ENCODE assay signal across 11 cellular contexts in the genomic region with DNA sequence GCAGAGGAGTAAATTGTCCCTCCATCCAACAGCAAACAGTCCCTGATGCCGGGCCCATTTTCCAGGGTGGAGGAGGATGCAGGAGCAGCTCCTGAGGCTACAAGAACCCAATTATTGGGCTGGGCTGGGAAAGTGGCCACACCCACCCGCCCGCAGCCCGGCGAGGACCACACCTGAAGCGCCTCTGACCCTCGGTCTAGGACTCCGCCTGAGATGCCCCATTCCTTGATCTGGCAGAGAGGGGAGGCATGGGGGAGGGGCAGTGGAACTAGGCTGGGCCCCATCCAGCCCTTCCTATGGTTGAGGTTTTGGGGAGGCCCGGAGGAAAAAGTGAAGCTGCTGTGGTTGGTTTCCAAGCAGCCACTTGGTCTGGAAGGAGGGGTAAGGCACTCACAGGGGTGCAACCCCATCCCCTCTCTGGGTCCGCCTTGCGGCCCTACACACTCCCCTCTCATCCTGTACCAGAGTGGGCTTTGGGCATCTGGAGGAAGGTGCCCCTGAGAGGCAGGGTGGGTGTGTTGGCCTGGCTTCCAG. TPM values are rescaled to one million over a fixed set of nuclear protein-coding genes. Genes with fewer than 3 reads are reported as not detected.
A peak's percentile ranks its signal among the peaks of the same experiment; 100 is the strongest.
DNase-seq lines count a peak whose midpoint lies in the region; ATAC-seq, FAIRE-seq and TF ChIP-seq lines count a peak whose summit lies in the region.
"Had no signal": no experiment of that assay in that cellular context is flagged by ENCODE, and none has a peak within 500 bp of the region (broad histone marks: within the 10 kb centered on the region; RNA-seq: fewer than 3 reads in every experiment).

No MANE protein-coding gene starts in this region.

- TF ChIP-seq CTCF in GM12878 (IDR thresholded peaks at IDR 0.05 in 2 of 3, conservative IDR thresholded peaks at IDR 0.05 in 1 of 3; ENCODE audit: control insufficient read depth in 2 of 3, extremely low read depth in 1 of 3, insufficient read depth in 1 of 3, low read depth in 3 of 3, low read length in 3 of 3) (no peak), D721Med (IDR thresholded peaks at IDR 0.05; ENCODE audit: insufficient read depth, missing control alignments) (no peak)

- no peaks in the 10 kb centered on the region for H4K20me1 ChIP-seq in GM12878 (ENCODE audit: control insufficient read depth, insufficient read depth)

- POLR2A ChIA-PET in CD8-positive, alpha-beta memory T cell (lab: Charles Lee), result interaction anchor here (2.5 kb wide), 1 partner anchor 14 kb away, joined by 16 read pairs; a partner anchor contains a TSS
- POLR2A ChIA-PET in GM12878 (lab: Charles Lee), result interaction anchor here (14.0 kb wide), 1 partner anchor 12 kb away, joined by 209 read pairs; a partner anchor contains a TSS

- in situ Hi-C loops in GM12878 (cut with MboI), result no loop called here

- no peak for TF ChIP-seq EP300 in GM12878 (IDR thresholded peaks at IDR 0.05; ENCODE audit: borderline replicate concordance in 1 of 2, control insufficient read depth in 1 of 2, low read depth in 2 of 2, low read length in 2 of 2)

- H3K4me2 ChIP-seq in GM12878 (ENCODE audit: control insufficient read depth, insufficient read depth), result 0 out of 2 replicates have a peak overlapping the region, but pooled peaks have one; percentile 36

- H3K79me2 ChIP-seq in GM12878 (ENCODE audit: control insufficient read depth, insufficient read depth, low read length), result peaks cover 27% of the 10 kb centered on the region

- no peak for FAIRE-seq in GM12878 (lab: Jason Lieb, UNC)
- no peak for FAIRE-seq in D721Med (lab: Jason Lieb, UNC)

- H2AFZ ChIP-seq in GM12878 (ENCODE audit: control insufficient read depth, low read depth, low read length), result no peak overlapping the region

- no peak for DNase-seq in CD8-positive, alpha-beta memory T cell
- DNase-seq in MV-4-11 (lab: John Stamatoyannopoulos, UW), result peak; percentile 14
- DNase-seq in GM12878 (ENCODE audit: low read depth, low spot score), result no peak
- no peak for DNase-seq in stimulated activated effector memory CD8-positive, alpha-beta T cell treated with anti-CD3 and anti-CD28 coated beads, Interleukin-12 subunit alpha, Interleukin-12 subunit beta, amount 100 ng/mL, for 72 hours (ENCODE audit: low spot score in 2 of 2)
- no peak for DNase-seq in D721Med (ENCODE audit: insufficient read length, low spot score)
- DNase-seq in NCI-H2196 (lab: John Stamatoyannopoulos, UW; ENCODE audit: unreplicated experiment), result no peak
- DNase-seq in HCEC 1CT, result no peak
- DNase-seq: amygdala; NCI-H446; stimulated activated naive CD4-positive, alpha-beta T cell treated with Interleukin-2 at 50 U/mL for 16 hours had no signal

- no peak for TF ChIP-seq RAD21 in GM12878 (IDR thresholded peaks at IDR 0.05; ENCODE audit: insufficient read depth, low read depth, low read length)

- H3K27ac Mint-ChIP-seq in CD8-positive, alpha-beta memory T cell, result peak overlapping the region in 6 of 8 donors; percentile 23 to 84 (median 50)
- H3K27ac Mint-ChIP-seq in stimulated activated effector memory CD8-positive, alpha-beta T cell treated with anti-CD3 and anti-CD28 coated beads, Interleukin-12 subunit alpha, Interleukin-12 subunit beta, amount 100 ng/mL, for 72 hours, result peak overlapping the region; percentile 92
- H3K27ac Mint-ChIP-seq: progenitor cell of endocrine pancreas had no signal

- H3K36me3 ChIP-seq in CD8-positive, alpha-beta memory T cell (ENCODE audit: insufficient read depth, low read length), result no peaks in the 10 kb centered on the region
- H3K36me3 ChIP-seq in GM12878 (ENCODE audit: control insufficient read depth in 2 of 2, insufficient read depth in 2 of 2, low read length in 1 of 2), result 0 out of 4 replicates have a peak, but pooled peaks cover 0 to 2% of the 10 kb centered on the region in 2 experiments

- RAD21 ChIA-PET in GM12878 (lab: Charles Lee; ENCODE audit: unreplicated experiment), result interaction anchor here (1.3 to 1.6 kb wide), 2 partner anchors 8 to 65 kb away, joined by 4 to 5 read pairs; a partner anchor contains a TSS

- no peaks in the 10 kb centered on the region for H3K9me3 Mint-ChIP-seq in CD8-positive, alpha-beta memory T cell
- no peaks in the 10 kb centered on the region for H3K9me3 Mint-ChIP-seq in stimulated activated effector memory CD8-positive, alpha-beta T cell treated with anti-CD3 and anti-CD28 coated beads, Interleukin-12 subunit alpha, Interleukin-12 subunit beta, amount 100 ng/mL, for 72 hours

- H3K27me3 Mint-ChIP-seq in CD8-positive, alpha-beta memory T cell, result no peaks in the 10 kb centered on the region

- H3K9ac ChIP-seq in GM12878 (ENCODE audit: control insufficient read depth, insufficient read depth, low read length), result no peak overlapping the region

- no peak overlapping the region for H3K27ac ChIP-seq in CD8-positive, alpha-beta memory T cell (ENCODE audit: low read depth, low read length)
- no peak overlapping the region for H3K27ac ChIP-seq in GM12878 (ENCODE audit: control insufficient read depth, insufficient read depth)

- no peak for ATAC-seq in GM12878
- ATAC-seq in stimulated activated effector memory CD8-positive, alpha-beta T cell treated with anti-CD3 and anti-CD28 coated beads, Interleukin-12 subunit alpha, Interleukin-12 subunit beta, amount 100 ng/mL, for 72 hours, result no peak

- 90% methylated on average over 11 of the region's 11 CpGs for WGBS in GM12878 (ENCODE audit: insufficient coverage, insufficient replicate concordance, low lambda C conversion rate, missing lambda C conversion rate)

- H3K9me3 ChIP-seq in CD8-positive, alpha-beta memory T cell (ENCODE audit: low read length), result no peaks in the 10 kb centered on the region
- H3K9me3 ChIP-seq in GM12878 (replicated peaks; ENCODE audit: control insufficient read depth, insufficient read depth, low read length), result no peaks in the 10 kb centered on the region

- BruUV-seq in GM12878 (replicated peaks; lab: Mats Ljungman, UMichigan), result no TSS peak

- H3K4me3 ChIP-seq in CD8-positive, alpha-beta memory T cell (ENCODE audit: low read length), result no peak overlapping the region
- no peak overlapping the region for H3K4me3 ChIP-seq in GM12878

- CTCF ChIA-PET in CD8-positive, alpha-beta memory T cell (lab: Charles Lee), result interaction anchor here (1.1 to 1.8 kb wide), 3 partner anchors 9 to 30 kb away, joined by 4 to 7 read pairs (median 6); no protein-coding TSS in a partner anchor
- CTCF ChIA-PET in GM12878 (lab: Yijun Ruan, JAX), result interaction anchor here (1.0 to 19.9 kb wide), 3 partner anchors 9 to 35 kb away, joined by 3 to 414 read pairs (median 396); a partner anchor contains a TSS

- no peaks in the 10 kb centered on the region for H3K27me3 ChIP-seq in CD8-positive, alpha-beta memory T cell (ENCODE audit: insufficient read depth, low read length, poor library complexity, severe bottlenecking)
- no peaks in the 10 kb centered on the region for H3K27me3 ChIP-seq in GM12878 (replicated peaks in 1 of 2; ENCODE audit: control insufficient read depth in 2 of 2, insufficient read depth in 2 of 2, low read length in 1 of 2)

- no peak for TF ChIP-seq POLR2A in GM12878 (IDR thresholded peaks at IDR 0.05; ENCODE audit: low read depth, low read length)

- peaks cover 30 to 64% (median 35%) of the 10 kb centered on the region in 3 donors for H3K4me1 Mint-ChIP-seq in CD8-positive, alpha-beta memory T cell
- peaks cover 45% of the 10 kb centered on the region for H3K4me1 Mint-ChIP-seq in stimulated activated effector memory CD8-positive, alpha-beta T cell treated with anti-CD3 and anti-CD28 coated beads, Interleukin-12 subunit alpha, Interleukin-12 subunit beta, amount 100 ng/mL, for 72 hours

- no peak overlapping the region for H3K4me3 Mint-ChIP-seq in CD8-positive, alpha-beta memory T cell
- H3K4me3 Mint-ChIP-seq in stimulated activated effector memory CD8-positive, alpha-beta T cell treated with anti-CD3 and anti-CD28 coated beads, Interleukin-12 subunit alpha, Interleukin-12 subunit beta, amount 100 ng/mL, for 72 hours, result no peak overlapping the region

- peaks cover 0 to 8% (median 0%) of the 10 kb centered on the region in 3 donors for H3K36me3 Mint-ChIP-seq in CD8-positive, alpha-beta memory T cell
- H3K36me3 Mint-ChIP-seq in stimulated activated effector memory CD8-positive, alpha-beta T cell treated with anti-CD3 and anti-CD28 coated beads, Interleukin-12 subunit alpha, Interleukin-12 subunit beta, amount 100 ng/mL, for 72 hours, result peaks cover 29% of the 10 kb centered on the region

- SMC1A ChIA-PET in GM12878 (lab: Charles Lee; ENCODE audit: uncharacterized antibody, unreplicated experiment), result interaction anchor here (3.8 kb wide), 1 partner anchor 13 kb away, joined by 34 read pairs; a partner anchor contains a TSS

- intact Hi-C loops in GM12878 (cut with micrococcal nuclease; ENCODE audit: unreplicated experiment), result no loop called here

- H3K4me1 ChIP-seq in CD8-positive, alpha-beta memory T cell (ENCODE audit: insufficient read depth, low read length), result peaks cover 40% of the 10 kb centered on the region
- peaks cover 26% of the 10 kb centered on the region for H3K4me1 ChIP-seq in GM12878 (ENCODE audit: control insufficient read depth, insufficient read depth, low read length)

RNA-seq across cellular contexts. Expression of a gene that starts 2.4 kb away (rescaled TPM):
- total RNA-seq in CD8-positive, alpha-beta memory T cell, result 100 to 1,000 TPM; 204 to 223 TPM
- polyA plus RNA-seq in CD8-positive, alpha-beta memory T cell, result 182 TPM
- total RNA-seq in GM12878 (2013; cell fraction: nucleolus; rRNA removed), result 71.4 and 74.1 TPM in 2 replicates
- total RNA-seq in GM12878 (2014; rRNA removed) (1,028 and 1,163 TPM in 2 replicates), GM12878 (2014; rRNA removed; fragmentation: Illumina TruSeq; extraction: Trizol) (508 and 518 TPM in 2 replicates), GM12878 (2021) (636 and 637 TPM in 2 replicates)
- 1,837 TPM for polyA plus RNA-seq in GM12878 (2011; ENCODE audit: low read depth)
- polyA plus RNA-seq in GM12878 (2011; rRNA removed) (690 and 1,889 TPM in 2 replicates), GM12878 (2014; fragmentation: Illumina TruSeq; extraction: Trizol) (56.5 and 312 TPM in 2 replicates), GM12878 (2014; fragmentation: Nextera tagmentation; extraction: Ambion mirVana) (100 to 1,000 TPM; 571 TPM), GM12878 (2014; rRNA removed) (1,386 and 1,631 TPM in 2 replicates), GM12878 (2016; fragmentation: Nextera tagmentation; extraction: Ambion mirVana) (100 to 1,000 TPM; 777 to 791 TPM)
- polyA plus RNA-seq in GM12878 (2011; cell fraction: cytosol; rRNA removed), result 2,989 and 3,872 TPM in 2 replicates
- 1,936 and 2,514 TPM in 2 replicates for polyA plus RNA-seq in GM12878 (2011; cell fraction: nucleus; rRNA removed)
- 1,111 and 1,241 TPM in 2 replicates for polyA plus RNA-seq in GM12878 (2012)
- polyA minus RNA-seq in GM12878 (2011; rRNA and poly(A)+ RNA removed), result 796 and 1,494 TPM in 2 replicates
- polyA minus RNA-seq in GM12878 (2011; cell fraction: cytosol; rRNA and poly(A)+ RNA removed), result 213 and 229 TPM in 2 replicates
- polyA minus RNA-seq in GM12878 (2011; cell fraction: nucleus; rRNA and poly(A)+ RNA removed), result 191 and 194 TPM in 2 replicates

RNA-seq across cellular contexts. Expression of a gene that starts 13.2 kb away (rescaled TPM):
- 10 to 100 TPM; 53.6 to 57.2 TPM for total RNA-seq in CD8-positive, alpha-beta memory T cell
- polyA plus RNA-seq in CD8-positive, alpha-beta memory T cell, result 38.3 TPM
- total RNA-seq in GM12878 (2013; cell fraction: nucleolus; rRNA removed), result 24.0 and 33.8 TPM in 2 replicates
- 42.1 and 43.2 TPM in 2 replicates for total RNA-seq in GM12878 (2014; rRNA removed)
- 34.2 and 40.5 TPM in 2 replicates for total RNA-seq in GM12878 (2014; rRNA removed; fragmentation: Illumina TruSeq; extraction: Trizol)
- total RNA-seq in GM12878 (2021), result 36.5 and 37.0 TPM in 2 replicates
- 10.0 TPM for polyA plus RNA-seq in GM12878 (2011; ENCODE audit: low read depth)
- 23.1 and 25.8 TPM in 2 replicates for polyA plus RNA-seq in GM12878 (2011; rRNA removed)
- polyA plus RNA-seq in GM12878 (2011; cell fraction: cytosol; rRNA removed), result 22.1 and 36.9 TPM in 2 replicates
- polyA plus RNA-seq in GM12878 (2011; cell fraction: nucleus; rRNA removed), result 38.6 and 48.7 TPM in 2 replicates
- polyA plus RNA-seq in GM12878 (2012), result 14.2 and 20.3 TPM in 2 replicates
- polyA plus RNA-seq in GM12878 (2014; fragmentation: Illumina TruSeq; extraction: Trizol), result 15.5 and 43.2 TPM in 2 replicates
- 10 to 100 TPM in 1 of 2 experiments, 1 to 10 TPM in 1; 3.3 to 12.9 TPM for polyA plus RNA-seq in GM12878 (2014; fragmentation: Nextera tagmentation; extraction: Ambion mirVana)
- polyA plus RNA-seq in GM12878 (2014; rRNA removed), result 41.7 and 49.8 TPM in 2 replicates
- 10 to 100 TPM; 64.6 to 69.4 TPM for polyA plus RNA-seq in GM12878 (2016; fragmentation: Nextera tagmentation; extraction: Ambion mirVana)
- 5.6 and 12.4 TPM in 2 replicates for polyA minus RNA-seq in GM12878 (2011; rRNA and poly(A)+ RNA removed)
- polyA minus RNA-seq in GM12878 (2011; cell fraction: cytosol; rRNA and poly(A)+ RNA removed), result 9.0 and 9.5 TPM in 2 replicates
- polyA minus RNA-seq in GM12878 (2011; cell fraction: nucleus; rRNA and poly(A)+ RNA removed), result 5.2 and 12.5 TPM in 2 replicates

RNA-seq across cellular contexts. Expression of a gene that starts 14.5 kb away (rescaled TPM):
- 10 to 100 TPM; 36.0 to 37.8 TPM for total RNA-seq in CD8-positive, alpha-beta memory T cell
- polyA plus RNA-seq in CD8-positive, alpha-beta memory T cell, result 7.1 TPM
- total RNA-seq in GM12878 (2013; cell fraction: nucleolus; rRNA removed), result 7.4 and 8.6 TPM in 2 replicates
- total RNA-seq in GM12878 (2014; rRNA removed) (36.8 and 41.1 TPM in 2 replicates), GM12878 (2014; rRNA removed; fragmentation: Illumina TruSeq; extraction: Trizol) (27.2 and 29.7 TPM in 2 replicates), GM12878 (2021) (38.6 and 44.7 TPM in 2 replicates)
- 14.9 TPM for polyA plus RNA-seq in GM12878 (2011; ENCODE audit: low read depth)
- polyA plus RNA-seq in GM12878 (2011; rRNA removed) (25.4 and 39.4 TPM in 2 replicates), GM12878 (2014; fragmentation: Illumina TruSeq; extraction: Trizol) (30.1 and 40.0 TPM in 2 replicates), GM12878 (2014; fragmentation: Nextera tagmentation; extraction: Ambion mirVana) (10 to 100 TPM in 1 of 2 experiments, 1 to 10 TPM in 1; 9.8 to 15.2 TPM), GM12878 (2014; rRNA removed) (56.7 and 57.9 TPM in 2 replicates), GM12878 (2016; fragmentation: Nextera tagmentation; extraction: Ambion mirVana) (1 to 10 TPM; 4.4 to 4.8 TPM)
- 66.8 and 73.1 TPM in 2 replicates for polyA plus RNA-seq in GM12878 (2011; cell fraction: cytosol; rRNA removed)
- 26.0 and 35.5 TPM in 2 replicates for polyA plus RNA-seq in GM12878 (2011; cell fraction: nucleus; rRNA removed)
- polyA plus RNA-seq in GM12878 (2012), result 17.7 and 26.5 TPM in 2 replicates
- 22.2 and 37.3 TPM in 2 replicates for polyA minus RNA-seq in GM12878 (2011; rRNA and poly(A)+ RNA removed)
- polyA minus RNA-seq in GM12878 (2011; cell fraction: cytosol; rRNA and poly(A)+ RNA removed), result 11.4 and 17.4 TPM in 2 replicates
- 7.3 and 9.7 TPM in 2 replicates for polyA minus RNA-seq in GM12878 (2011; cell fraction: nucleus; rRNA and poly(A)+ RNA removed)

RNA-seq across cellular contexts. Expression of a gene that starts 23.9 kb away (rescaled TPM):
- 10 to 100 TPM; 26.1 to 26.7 TPM for total RNA-seq in CD8-positive, alpha-beta memory T cell
- polyA plus RNA-seq in CD8-positive, alpha-beta memory T cell, result 13.6 TPM
- 25.1 and 25.6 TPM in 2 replicates for total RNA-seq in GM12878 (2013; cell fraction: nucleolus; rRNA removed)
- 18.0 and 21.0 TPM in 2 replicates for total RNA-seq in GM12878 (2014; rRNA removed)
- total RNA-seq in GM12878 (2014; rRNA removed; fragmentation: Illumina TruSeq; extraction: Trizol), result 9.6 and 10.7 TPM in 2 replicates
- total RNA-seq in GM12878 (2021), result 20.5 and 23.6 TPM in 2 replicates
- 4.2 TPM for polyA plus RNA-seq in GM12878 (2011; ENCODE audit: low read depth)
- 6.7 and 10.6 TPM in 2 replicates for polyA plus RNA-seq in GM12878 (2011; rRNA removed)
- 17.0 and 19.4 TPM in 2 replicates for polyA plus RNA-seq in GM12878 (2011; cell fraction: cytosol; rRNA removed)
- polyA plus RNA-seq in GM12878 (2011; cell fraction: nucleus; rRNA removed), result 24.2 and 29.4 TPM in 2 replicates
- 13.8 and 16.5 TPM in 2 replicates for polyA plus RNA-seq in GM12878 (2012)
- polyA plus RNA-seq in GM12878 (2014; fragmentation: Illumina TruSeq; extraction: Trizol), result 8.9 and 13.1 TPM in 2 replicates
- under 1 TPM; 0.21 to 0.53 TPM for polyA plus RNA-seq in GM12878 (2014; fragmentation: Nextera tagmentation; extraction: Ambion mirVana)
- 19.5 and 20.1 TPM in 2 replicates for polyA plus RNA-seq in GM12878 (2014; rRNA removed)
- 10 to 100 TPM in 1 of 2 experiments, 1 to 10 TPM in 1; 4.2 to 19.9 TPM for polyA plus RNA-seq in GM12878 (2016; fragmentation: Nextera tagmentation; extraction: Ambion mirVana)
- polyA minus RNA-seq in GM12878 (2011; rRNA and poly(A)+ RNA removed), result 26.6 and 34.0 TPM in 2 replicates
- polyA minus RNA-seq in GM12878 (2011; cell fraction: cytosol; rRNA and poly(A)+ RNA removed), result 7.7 and 7.8 TPM in 2 replicates
- polyA minus RNA-seq in GM12878 (2011; cell fraction: nucleus; rRNA and poly(A)+ RNA removed), result 12.5 and 21.6 TPM in 2 replicates

RNA-seq across cellular contexts. Expression of a gene that starts 33.5 kb away (rescaled TPM):
- total RNA-seq in CD8-positive, alpha-beta memory T cell, result 10 to 100 TPM; 93.1 to 94.6 TPM
- polyA plus RNA-seq in CD8-positive, alpha-beta memory T cell, result 32.3 TPM
- total RNA-seq in GM12878 (2013; cell fraction: nucleolus; rRNA removed), result 73.5 and 76.3 TPM in 2 replicates
- total RNA-seq in GM12878 (2014; rRNA removed) (34.0 and 37.5 TPM in 2 replicates), GM12878 (2014; rRNA removed; fragmentation: Illumina TruSeq; extraction: Trizol) (16.8 and 17.9 TPM in 2 replicates), GM12878 (2021) (67.0 and 70.5 TPM in 2 replicates)
- polyA plus RNA-seq in GM12878 (2011; ENCODE audit: low read depth), result 126 TPM
- polyA plus RNA-seq in GM12878 (2011; rRNA removed) (14.5 and 27.0 TPM in 2 replicates), GM12878 (2014; fragmentation: Illumina TruSeq; extraction: Trizol) (22.9 and 58.6 TPM in 2 replicates), GM12878 (2014; fragmentation: Nextera tagmentation; extraction: Ambion mirVana) (1 to 10 TPM in 1 of 2 experiments, under 1 TPM in 1; 0.29 to 1.1 TPM), GM12878 (2014; rRNA removed) (31.7 and 43.3 TPM in 2 replicates), GM12878 (2016; fragmentation: Nextera tagmentation; extraction: Ambion mirVana) (1 to 10 TPM; 4.8 to 9.9 TPM)
- 37.4 and 46.9 TPM in 2 replicates for polyA plus RNA-seq in GM12878 (2011; cell fraction: cytosol; rRNA removed)
- polyA plus RNA-seq in GM12878 (2011; cell fraction: nucleus; rRNA removed), result 135 and 140 TPM in 2 replicates
- polyA plus RNA-seq in GM12878 (2012), result 56.7 and 111 TPM in 2 replicates
- 39.4 and 47.3 TPM in 2 replicates for polyA minus RNA-seq in GM12878 (2011; rRNA and poly(A)+ RNA removed)
- 11.4 and 39.4 TPM in 2 replicates for polyA minus RNA-seq in GM12878 (2011; cell fraction: cytosol; rRNA and poly(A)+ RNA removed)
- 33.5 and 50.5 TPM in 2 replicates for polyA minus RNA-seq in GM12878 (2011; cell fraction: nucleus; rRNA and poly(A)+ RNA removed)
